ENCODE assay signal across 11 cellular contexts in the genomic region with DNA sequence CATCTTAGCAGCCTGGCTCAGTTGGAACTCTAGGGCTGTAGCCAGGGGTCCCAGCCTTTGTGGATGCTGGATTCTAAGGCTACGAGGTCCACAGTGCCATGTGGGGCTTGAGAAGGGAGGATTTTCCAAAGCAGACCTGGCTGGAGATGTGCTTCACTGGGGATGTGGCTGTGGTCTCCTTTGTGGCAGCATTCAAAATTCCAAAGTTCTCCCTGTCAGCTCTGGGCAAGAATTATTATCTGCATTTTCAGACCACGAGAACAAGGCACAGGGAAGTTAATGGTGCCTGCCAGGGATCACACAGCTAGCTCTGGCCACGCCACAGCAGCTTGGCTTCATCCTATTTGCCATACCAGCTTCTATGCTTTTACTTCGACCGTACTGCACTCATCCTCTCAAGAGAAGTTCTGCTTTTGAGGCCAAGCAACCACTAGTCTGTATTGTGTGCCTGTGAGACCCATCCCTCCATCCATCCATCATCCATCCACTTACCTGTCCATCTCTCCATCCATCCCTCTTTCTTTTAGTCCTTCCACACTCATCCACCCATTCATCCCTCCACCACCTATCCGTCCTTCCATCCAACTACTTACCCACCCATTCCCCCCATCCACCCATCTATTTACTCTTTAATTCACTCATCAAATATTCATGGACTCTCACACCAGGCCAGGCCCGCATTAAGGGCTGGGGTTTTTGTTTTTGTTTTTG.
DNase-seq lines count a peak whose midpoint lies in the region; ATAC-seq and TF ChIP-seq lines count a peak whose summit lies in the region.
"Had no signal": no experiment of that assay in that cellular context is flagged by ENCODE, and none has a peak within 500 bp of the region (broad histone marks: within the 10 kb centered on the region; RNA-seq: fewer than 3 reads in every experiment).

No MANE protein-coding gene starts in this region.

- H3K36me3 Mint-ChIP-seq in naive thymus-derived CD4-positive, alpha-beta T cell = peaks cover 0 to 28% (median 15%) of the 10 kb centered on the region in 5 donors

- peak overlapping the region in 6 of 9 donors; percentile 7 to 93 (median 61) for H3K27ac Mint-ChIP-seq in naive thymus-derived CD4-positive, alpha-beta T cell
- H3K27ac Mint-ChIP-seq: activated CD4-positive, alpha-beta memory T cell treated with anti-CD3 and anti-CD28 coated beads, Interleukin-2, amount 10 ng/mL, durations not matched to agents 7 days and 5 days had no signal

- peaks cover 100% of the 10 kb centered on the region for H3K4me1 ChIP-seq in left ventricle myocardium inferior
- peaks cover 28 to 49% of the 10 kb centered on the region in 2 donors for H3K4me1 ChIP-seq in naive thymus-derived CD4-positive, alpha-beta T cell (ENCODE audit: control insufficient read depth in 2 of 2, insufficient read depth in 2 of 2, low read length in 2 of 2)
- H3K4me1 ChIP-seq in uterus = peaks cover 44 to 45% of the 10 kb centered on the region in 2 donors

- DNase-seq in left ventricle myocardium inferior = no peak
- no peak for DNase-seq in left cardiac atrium
- DNase-seq in naive thymus-derived CD4-positive, alpha-beta T cell = no peak
- DNase-seq in uterus = no peak
- DNase-seq in activated CD4-positive, CD25-positive, alpha-beta regulatory T cell (lab: John Stamatoyannopoulos, UW) = no peak
- DNase-seq: activated CD4-positive, alpha-beta memory T cell treated with anti-CD3 and anti-CD28 coated beads, Interleukin-2, amount 10 ng/mL, durations not matched to agents 7 days and 5 days; PC-3 had no signal

- no peak for ATAC-seq in left cardiac atrium
- no peak for ATAC-seq in naive thymus-derived CD4-positive, alpha-beta T cell
- ATAC-seq in HG02870 (IDR thresholded peaks at IDR 0.05; ENCODE audit: unreplicated experiment) = no peak
- no peak for ATAC-seq in HG03045 (IDR thresholded peaks at IDR 0.05; ENCODE audit: unreplicated experiment)
- ATAC-seq: PC-3 had no signal

- peak overlapping the region in 1 of 10 donors; percentile 54 for H3K4me3 Mint-ChIP-seq in naive thymus-derived CD4-positive, alpha-beta T cell
- H3K4me3 Mint-ChIP-seq: activated CD4-positive, alpha-beta memory T cell treated with anti-CD3 and anti-CD28 coated beads, Interleukin-2, amount 10 ng/mL, durations not matched to agents 7 days and 5 days had no signal

- intact Hi-C loops in left ventricle myocardium inferior (cut with micrococcal nuclease) = no loop called here
- intact Hi-C loops in left cardiac atrium (cut with DNase I) = loop anchor here (2.0 to 10.0 kb wide), 2 partner anchors 65 to 71 kb away; partner anchors contain the start of gene ZMIZ1 (in 1 of the 2)
- intact Hi-C loops in naive thymus-derived CD4-positive, alpha-beta T cell (cut with micrococcal nuclease) = no loop called here
- intact Hi-C loops in uterus (cut with DNase I; ENCODE audit: low total_unique reads) = no loop called here

- TF ChIP-seq CTCF in left ventricle myocardium inferior (IDR thresholded peaks at IDR 0.05; ENCODE audit: borderline replicate concordance) (no peak), uterus (IDR thresholded peaks at IDR 0.05) (no peak)

- H3K9me3 Mint-ChIP-seq in naive thymus-derived CD4-positive, alpha-beta T cell = no peaks in the 10 kb centered on the region
- H3K9me3 Mint-ChIP-seq: activated CD4-positive, alpha-beta memory T cell treated with anti-CD3 and anti-CD28 coated beads, Interleukin-2, amount 10 ng/mL, durations not matched to agents 7 days and 5 days had no signal

- H3K9me3 ChIP-seq in left ventricle myocardium inferior (replicated peaks) (no peaks in the 10 kb centered on the region), uterus (no peaks in the 10 kb centered on the region)
- H3K9me3 ChIP-seq in naive thymus-derived CD4-positive, alpha-beta T cell (ENCODE audit: control insufficient read depth in 2 of 3, low read length in 3 of 3) = no peaks in the 10 kb centered on the region

- H3K27me3 ChIP-seq in left ventricle myocardium inferior (ENCODE audit: low read depth) (no peaks in the 10 kb centered on the region), uterus (no peaks in the 10 kb centered on the region)
- H3K27me3 ChIP-seq in naive thymus-derived CD4-positive, alpha-beta T cell (ENCODE audit: control insufficient read depth in 2 of 2, insufficient read depth in 2 of 2, low read length in 2 of 2) = no peaks in the 10 kb centered on the region

- CTCF ChIA-PET in naive thymus-derived CD4-positive, alpha-beta T cell (lab: Charles Lee) = no interaction called here

- peak overlapping the region; percentile 35 for H3K4me3 ChIP-seq in left ventricle myocardium inferior
- no peak overlapping the region for H3K4me3 ChIP-seq in naive thymus-derived CD4-positive, alpha-beta T cell (ENCODE audit: low read length)
- H3K4me3 ChIP-seq in uterus = no peak overlapping the region

- POLR2A ChIA-PET in naive thymus-derived CD4-positive, alpha-beta T cell (lab: Charles Lee) = no interaction called here

- H3K36me3 ChIP-seq in left ventricle myocardium inferior = peaks cover 35% of the 10 kb centered on the region
- H3K36me3 ChIP-seq in naive thymus-derived CD4-positive, alpha-beta T cell (ENCODE audit: control insufficient read depth in 2 of 3, insufficient read depth in 3 of 3, low read length in 3 of 3) = no peaks in the 10 kb centered on the region
- no peaks in the 10 kb centered on the region for H3K36me3 ChIP-seq in uterus

- H3K4me1 Mint-ChIP-seq in naive thymus-derived CD4-positive, alpha-beta T cell = peaks cover 51 to 86% (median 69%) of the 10 kb centered on the region in 7 donors

- H3K27me3 Mint-ChIP-seq in naive thymus-derived CD4-positive, alpha-beta T cell = no peaks in the 10 kb centered on the region
- H3K27me3 Mint-ChIP-seq: activated CD4-positive, alpha-beta memory T cell treated with anti-CD3 and anti-CD28 coated beads, Interleukin-2, amount 10 ng/mL, durations not matched to agents 7 days and 5 days had no signal

- TF ChIP-seq POLR2A in uterus (IDR thresholded peaks at IDR 0.05) = no peak

- H3K27ac ChIP-seq in left ventricle myocardium inferior (replicated peaks) = peak overlapping the region; percentile 99
- peak overlapping the region; percentile 14 for H3K27ac ChIP-seq in cingulate gyrus (ENCODE audit: low read depth, low read length)
- H3K27ac ChIP-seq in naive thymus-derived CD4-positive, alpha-beta T cell (ENCODE audit: low read depth, low read length) = no peak overlapping the region
- peak overlapping the region; percentile 93 to 94 for H3K27ac ChIP-seq in uterus
- H3K27ac ChIP-seq: KMS-11 had no signal

Comparison
In these comparisons a context has a peak if more than half of its experiments do, and no peak if none do; other contexts are left out.
1. intact Hi-C loops: an anchor here in left cardiac atrium (2.0 to 10.0 kb wide); none called in left ventricle myocardium inferior, naive thymus-derived CD4-positive, alpha-beta T cell and uterus.